In the genomic region with DNA sequence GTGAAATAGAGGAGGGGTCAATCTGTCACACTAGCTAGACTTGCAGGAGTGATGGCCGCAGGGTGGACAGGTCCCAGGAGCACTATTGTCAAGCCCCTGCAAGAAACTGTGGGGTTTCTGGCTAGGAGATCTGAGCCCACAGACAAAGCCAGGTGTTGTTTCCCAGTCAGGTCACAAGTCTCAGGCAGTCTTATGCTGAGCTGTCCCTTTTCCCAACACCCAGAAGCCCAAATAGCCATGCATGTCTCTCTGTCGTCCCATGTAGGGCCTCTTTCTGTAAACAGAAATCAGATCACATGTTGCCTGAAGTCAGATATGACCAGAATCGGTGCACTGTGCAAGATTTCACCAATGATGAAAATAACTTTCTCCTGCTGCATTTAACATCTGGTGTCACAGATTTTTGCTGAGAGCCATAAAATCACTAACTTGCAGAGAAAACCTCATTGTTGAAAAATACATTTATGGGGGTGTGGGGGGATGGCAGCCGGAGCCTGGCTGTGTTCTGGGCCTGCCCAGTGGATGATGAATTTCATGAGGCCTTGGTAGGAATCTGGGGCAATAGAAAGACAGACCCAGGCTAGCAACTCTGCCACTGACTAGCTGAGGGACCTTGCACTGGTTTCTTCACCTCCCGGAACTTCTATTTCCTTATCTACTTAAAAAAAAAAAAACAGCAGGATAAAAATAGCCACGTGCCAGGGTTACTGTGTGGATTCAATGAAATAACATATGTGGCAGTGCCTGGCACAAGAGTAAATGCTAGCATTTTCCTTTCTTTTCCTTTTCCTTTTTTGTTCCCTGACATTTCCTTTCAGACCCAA, we compare ENCODE assay signal across 23 cellular contexts.
DNase-seq lines count a peak whose midpoint lies in the region; ATAC-seq and TF ChIP-seq lines count a peak whose summit lies in the region.
"Had no signal": no experiment of that assay in that cellular context is flagged by ENCODE, and none has a peak within 500 bp of the region (broad histone marks: within the 10 kb centered on the region; RNA-seq: fewer than 3 reads in every experiment).

No MANE protein-coding gene starts in this region.

- intact Hi-C loops in Right ventricle myocardium superior (cut with DNase I), result no loop called here
- intact Hi-C loops in Right ventricle myocardium inferior (cut with DNase I), result no loop called here

- TF ChIP-seq CTCF in chondrocyte (IDR thresholded peaks at IDR 0.05), result no peak

- H3K27me3 Mint-ChIP-seq in chondrocyte (ENCODE audit: low read depth), result no peaks in the 10 kb centered on the region
- no peaks in the 10 kb centered on the region for H3K27me3 Mint-ChIP-seq in T-helper 2 cell treated with Interferon-gamma antibody and Interleukin-4, amounts not matched to agents 5 μg/mL and 100 μg/mL, for 36 hours (ENCODE audit: low read depth)
- H3K27me3 Mint-ChIP-seq: IgD-negative memory B cell; stimulated activated naive CD8-positive, alpha-beta T cell treated with anti-CD3 and anti-CD28 coated beads, Interleukin-15, amount 100 ng/mL, for 72 hours had no signal

- H3K36me3 Mint-ChIP-seq in chondrocyte (ENCODE audit: low read depth), result peaks cover 1% of the 10 kb centered on the region
- H3K36me3 Mint-ChIP-seq in T-helper 2 cell treated with Interferon-gamma antibody and Interleukin-4, amounts not matched to agents 5 μg/mL and 100 μg/mL, for 36 hours (ENCODE audit: low read depth), result no peaks in the 10 kb centered on the region
- H3K36me3 Mint-ChIP-seq: IgD-negative memory B cell had no signal

- ATAC-seq in Right ventricle myocardium superior (ENCODE audit: poor library complexity) (peak; percentile 50), Right ventricle myocardium inferior (no peak), HG02623 (IDR thresholded peaks at IDR 0.05; ENCODE audit: unreplicated experiment) (no peak)
- no peak for ATAC-seq in stimulated activated naive CD8-positive, alpha-beta T cell treated with anti-CD3 and anti-CD28 coated beads, Interleukin-15, Interleukin-2, amounts not matched to agents 100 U/mL and 50 U/mL, for 24 hours
- ATAC-seq: stimulated activated naive CD8-positive, alpha-beta T cell treated with anti-CD3 and anti-CD28 coated beads, Interleukin-15, amount 100 ng/mL, for 72 hours had no signal

- H3K4me3 Mint-ChIP-seq in chondrocyte (ENCODE audit: unreplicated experiment), result no peak overlapping the region
- no peak overlapping the region for H3K4me3 Mint-ChIP-seq in T-helper 2 cell treated with Interferon-gamma antibody and Interleukin-4, amounts not matched to agents 5 μg/mL and 100 μg/mL, for 36 hours
- H3K4me3 Mint-ChIP-seq: activated CD4-positive, alpha-beta T cell treated with anti-CD3 and anti-CD28 coated beads, Interleukin-2, amount 10 ng/mL, durations not matched to agents 24 days and 14 days; IgD-negative memory B cell; stimulated activated naive CD8-positive, alpha-beta T cell treated with anti-CD3 and anti-CD28 coated beads, Interleukin-15, amount 100 ng/mL, for 72 hours had no signal

- H3K27ac Mint-ChIP-seq in chondrocyte (ENCODE audit: unreplicated experiment), result peak overlapping the region; percentile 3
- H3K27ac Mint-ChIP-seq in T-helper 2 cell treated with Interferon-gamma antibody and Interleukin-4, amounts not matched to agents 5 μg/mL and 100 μg/mL, for 36 hours, result no peak overlapping the region
- H3K27ac Mint-ChIP-seq: activated CD4-positive, alpha-beta T cell treated with anti-CD3 and anti-CD28 coated beads, Interleukin-2, amount 10 ng/mL, durations not matched to agents 24 days and 14 days; IgD-negative memory B cell; stimulated activated naive CD8-positive, alpha-beta T cell treated with anti-CD3 and anti-CD28 coated beads, Interleukin-15, amount 100 ng/mL, for 72 hours had no signal

- H3K4me1 Mint-ChIP-seq in chondrocyte (ENCODE audit: low read depth), result peaks cover 31% of the 10 kb centered on the region
- no peaks in the 10 kb centered on the region for H3K4me1 Mint-ChIP-seq in T-helper 2 cell treated with Interferon-gamma antibody and Interleukin-4, amounts not matched to agents 5 μg/mL and 100 μg/mL, for 36 hours (ENCODE audit: low read depth)
- H3K4me1 Mint-ChIP-seq: activated CD4-positive, alpha-beta T cell treated with anti-CD3 and anti-CD28 coated beads, Interleukin-2, amount 10 ng/mL, durations not matched to agents 24 days and 14 days; IgD-negative memory B cell; stimulated activated naive CD8-positive, alpha-beta T cell treated with anti-CD3 and anti-CD28 coated beads, Interleukin-15, amount 100 ng/mL, for 72 hours had no signal

- DNase-seq in Right ventricle myocardium superior, result no peak
- no peak for DNase-seq in Right ventricle myocardium inferior (ENCODE audit: missing footprints)
- DNase-seq in chondrocyte (ENCODE audit: low spot score), result no peak
- peak; percentile 15 for DNase-seq in middle frontal gyrus (ENCODE audit: extremely low spot score, low spot score)
- no peak for DNase-seq in T-helper 2 cell treated with Interferon-gamma antibody and Interleukin-4, amounts not matched to agents 5 μg/mL and 100 μg/mL, for 36 hours (ENCODE audit: low spot score)
- DNase-seq in stimulated activated naive CD8-positive, alpha-beta T cell treated with anti-CD3 and anti-CD28 coated beads, Interleukin-15, Interleukin-2, amounts not matched to agents 100 U/mL and 50 U/mL, for 24 hours, result no peak
- no peak for DNase-seq in stimulated activated CD4-positive, alpha-beta T cell treated with anti-CD3 and anti-CD28 coated beads, Interleukin-1b, Interleukin-23, amount 100 ng/mL, for 48 hours
- DNase-seq: activated CD4-positive, alpha-beta T cell treated with anti-CD3 and anti-CD28 coated beads, Interleukin-2, amount 10 ng/mL, durations not matched to agents 24 days and 14 days; activated naive CD4-positive, alpha-beta T cell; activated T-cell treated with anti-CD3 and anti-CD28 coated beads, Interleukin-2, amount 50 U/mL, for 48 hours; AML-193; caudate nucleus; dermis blood vessel endothelial cell; kidney; mammary epithelial cell; NCI-H1417 treated with DMSO at 0.1 percent for 48 hours; NCI-H510A treated with DMSO at 0.1 percent for 48 hours; NK-92 treated with Interleukin-12 subunit alpha and Interleukin-12 subunit beta, amount 100 ng/mL, for 24 hours; nucleus accumbens; stimulated activated naive CD8-positive, alpha-beta T cell treated with anti-CD3 and anti-CD28 coated beads, Interleukin-15, amount 100 ng/mL, for 72 hours; transverse colon had no signal

- H3K9me3 Mint-ChIP-seq in chondrocyte (ENCODE audit: low read depth), result no peaks in the 10 kb centered on the region
- H3K9me3 Mint-ChIP-seq in T-helper 2 cell treated with Interferon-gamma antibody and Interleukin-4, amounts not matched to agents 5 μg/mL and 100 μg/mL, for 36 hours, result no peaks in the 10 kb centered on the region
- H3K9me3 Mint-ChIP-seq: activated CD4-positive, alpha-beta T cell treated with anti-CD3 and anti-CD28 coated beads, Interleukin-2, amount 10 ng/mL, durations not matched to agents 24 days and 14 days; IgD-negative memory B cell; stimulated activated naive CD8-positive, alpha-beta T cell treated with anti-CD3 and anti-CD28 coated beads, Interleukin-15, amount 100 ng/mL, for 72 hours had no signal
